ENCODE assay signal across 8 cellular contexts in genomic region chr18:12884521-12885323, GRCh38. TPM values are rescaled to one million over a fixed set of nuclear protein-coding genes. Genes with fewer than 3 reads are reported as not detected.
DNase-seq lines count a peak whose midpoint lies in the region; ATAC-seq and TF ChIP-seq lines count a peak whose summit lies in the region.

No MANE protein-coding gene starts in this region.

- H3K9me3 ChIP-seq in CD8-positive, alpha-beta memory T cell (ENCODE audit: low read length): no peaks in the 10 kb centered on the region
- H3K9me3 ChIP-seq in muscle layer of colon (ENCODE audit: low read length): no peaks in the 10 kb centered on the region

- CTCF ChIA-PET in CD8-positive, alpha-beta memory T cell (lab: Charles Lee): interaction anchor here (0.6 to 3.5 kb wide), 5 partner anchors 9 to 141 kb away, joined by 3 to 20 read pairs (median 3); no protein-coding TSS in a partner anchor

- POLR2A ChIA-PET in CD8-positive, alpha-beta memory T cell (lab: Charles Lee): interaction anchor here (0.9 to 3.0 kb wide), 10 partner anchors 26 to 508 kb away, joined by 3 to 29 read pairs (median 14); partner anchors contain the start of genes AFG3L2, CEP192, CEP76 and PSMG2

- no peak for TF ChIP-seq CTCF in LNCaP clone FGC (IDR thresholded peaks at IDR 0.05; ENCODE audit: control insufficient read depth, extremely low read depth, insufficient read depth)

- no peaks in the 10 kb centered on the region for H3K27me3 ChIP-seq in CD8-positive, alpha-beta memory T cell (ENCODE audit: insufficient read depth, low read length, poor library complexity, severe bottlenecking)
- H3K27me3 ChIP-seq in muscle layer of colon (ENCODE audit: control insufficient read depth in 1 of 2, insufficient read depth in 2 of 2, low read length in 2 of 2): no peaks in the 10 kb centered on the region

- peak overlapping the region; percentile 82 for H3K27ac ChIP-seq in CD8-positive, alpha-beta memory T cell (ENCODE audit: low read depth, low read length)
- H3K27ac ChIP-seq in muscle layer of colon (ENCODE audit: low read depth, low read length): peak overlapping the region; percentile 92

- peak; percentile 24 for ATAC-seq in central memory CD8-positive, alpha-beta T cell (replicated peaks; ENCODE audit: extremely low read depth, poor library complexity, severe bottlenecking)
- no peak for ATAC-seq in HG03571 (IDR thresholded peaks at IDR 0.05; ENCODE audit: unreplicated experiment)

- peaks cover 0 to 9% of the 10 kb centered on the region in 2 donors for H3K27me3 Mint-ChIP-seq in CD8-positive, alpha-beta memory T cell
- no peaks in the 10 kb centered on the region for H3K27me3 Mint-ChIP-seq in central memory CD8-positive, alpha-beta T cell

- H3K9ac ChIP-seq in muscle layer of colon (ENCODE audit: low read length): peak overlapping the region; percentile 38

- peak overlapping the region; percentile 87 to 99 (median 98) for H3K27ac Mint-ChIP-seq in CD8-positive, alpha-beta memory T cell
- peak overlapping the region; percentile 91 for H3K27ac Mint-ChIP-seq in central memory CD8-positive, alpha-beta T cell (ENCODE audit: low read depth)

- peak overlapping the region; percentile 50 for H3K4me3 ChIP-seq in CD8-positive, alpha-beta memory T cell (ENCODE audit: low read length)
- peak overlapping the region; percentile 67 for H3K4me3 ChIP-seq in LNCaP clone FGC (ENCODE audit: low read depth, low read length)
- peak overlapping the region; percentile 37 to 59 for H3K4me3 ChIP-seq in muscle layer of colon (ENCODE audit: low read depth in 1 of 2, low read length in 2 of 2)

- peaks cover 0 to 11% (median 5%) of the 10 kb centered on the region in 3 donors for H3K36me3 Mint-ChIP-seq in CD8-positive, alpha-beta memory T cell
- H3K36me3 Mint-ChIP-seq in central memory CD8-positive, alpha-beta T cell (ENCODE audit: insufficient read depth): peaks cover 20% of the 10 kb centered on the region

- peak overlapping the region; percentile 89 to 95 (median 93) for H3K4me3 Mint-ChIP-seq in CD8-positive, alpha-beta memory T cell
- peak overlapping the region; percentile 87 for H3K4me3 Mint-ChIP-seq in central memory CD8-positive, alpha-beta T cell

- peaks cover 0 to 2% (median 0%) of the 10 kb centered on the region in 5 donors for H3K9me3 Mint-ChIP-seq in CD8-positive, alpha-beta memory T cell
- no peaks in the 10 kb centered on the region for H3K9me3 Mint-ChIP-seq in central memory CD8-positive, alpha-beta T cell

- DNase-seq in CD8-positive, alpha-beta memory T cell: no peak
- DNase-seq in LNCaP clone FGC (ENCODE audit: low read depth) (no peak), HCEC 1CT (no peak)
- DNase-seq in central memory CD8-positive, alpha-beta T cell (ENCODE audit: low spot score in 2 of 2): no peak
- DNase-seq in stimulated activated CD4-positive, alpha-beta T cell treated with anti-CD3 and anti-CD28 coated beads, Interleukin-2, amount 100 ng/mL, for 48 hours: no peak
- DNase-seq in stimulated activated CD4-positive, alpha-beta T cell treated with anti-CD3 and anti-CD28 coated beads, Interleukin-4, amount 100 ng/mL, for 24 hours: no peak

- peaks cover 46 to 63% (median 58%) of the 10 kb centered on the region in 3 donors for H3K4me1 Mint-ChIP-seq in CD8-positive, alpha-beta memory T cell
- peaks cover 41% of the 10 kb centered on the region for H3K4me1 Mint-ChIP-seq in central memory CD8-positive, alpha-beta T cell

- H3K36me3 ChIP-seq in CD8-positive, alpha-beta memory T cell (ENCODE audit: insufficient read depth, low read length): no peaks in the 10 kb centered on the region
- H3K36me3 ChIP-seq in muscle layer of colon (ENCODE audit: insufficient read depth, low read length): no peaks in the 10 kb centered on the region

- H3K4me1 ChIP-seq in CD8-positive, alpha-beta memory T cell (ENCODE audit: insufficient read depth, low read length): peaks cover 42% of the 10 kb centered on the region
- H3K4me1 ChIP-seq in muscle layer of colon (ENCODE audit: insufficient read depth, low read length): peaks cover 16% of the 10 kb centered on the region

RNA-seq across cellular contexts. Expression of gene PTPN2, which starts 0.7 kb away (rescaled TPM):
- 10 to 100 TPM; 52.6 to 60.3 TPM for total RNA-seq in CD8-positive, alpha-beta memory T cell
- 91.9 TPM for polyA plus RNA-seq in CD8-positive, alpha-beta memory T cell
